ENCODE assay signal across 30 cellular contexts in the genomic region with DNA sequence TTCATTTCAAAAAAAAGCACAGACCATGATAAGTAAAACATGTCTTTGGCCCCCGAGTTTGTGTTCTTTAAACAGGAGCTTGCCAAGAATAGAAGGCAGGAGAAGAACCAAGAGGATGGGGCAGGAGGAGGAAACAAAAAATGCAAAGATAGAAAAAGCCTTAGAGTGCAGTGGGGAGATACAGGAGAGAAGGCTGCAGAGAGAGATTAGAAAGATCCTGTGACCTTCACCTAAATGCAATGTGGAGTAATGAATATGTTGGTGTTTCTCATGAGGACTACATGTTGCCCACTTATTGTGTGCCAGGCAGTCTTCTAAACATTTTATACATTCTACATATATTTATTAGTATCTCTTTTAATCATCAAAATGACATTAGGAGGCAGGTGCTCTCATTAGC. TPM values are rescaled to one million over a fixed set of nuclear protein-coding genes. Genes with fewer than 3 reads are reported as not detected.
"Had no signal": no experiment of that assay in that cellular context is flagged by ENCODE, and none has a peak within 500 bp of the region (broad histone marks: within the 10 kb centered on the region; RNA-seq: fewer than 3 reads in every experiment).

No MANE protein-coding gene starts in this region.

- H3K4me3 ChIP-seq: ascending aorta, breast epithelium, coronary artery, dorsolateral prefrontal cortex, esophagus muscularis mucosa, gastrocnemius medialis, heart right ventricle had no signal

- H3K36me3 ChIP-seq: ascending aorta, breast epithelium, esophagus muscularis mucosa, gastrocnemius medialis, heart right ventricle, WERI-Rb-1 had no signal

- DNase-seq: activated B cell treated with CpG ODN at 0.5 μM for 24 hours; activated CD4-positive, alpha-beta T cell treated with anti-CD3 and anti-CD28 coated beads for 48 hours; activated CD4-positive, alpha-beta T cell treated with anti-CD3 and anti-CD28 coated beads, Interleukin-2, amount 50 U/mL, for 1 hour; activated CD4-positive, alpha-beta T cell treated with anti-CD3 and anti-CD28 coated beads, Interleukin-2, amount 50 U/mL, for 48 hours; activated CD8-positive, alpha-beta memory T cell treated with anti-CD3 and anti-CD28 coated beads, Interleukin-2, amount 50 U/mL, for 48 hours; activated gamma-delta T cell; activated naive CD4-positive, alpha-beta T cell; activated naive CD4-positive, alpha-beta T cell treated with anti-CD3 and anti-CD28 coated beads, Interleukin-2, amount 10 ng/mL, durations not matched to agents 7 days and 5 days; activated naive CD8-positive, alpha-beta T cell treated with anti-CD3 and anti-CD28 coated beads, Interleukin-2, amount 10 ng/mL, durations not matched to agents 7 days and 5 days; activated T-cell treated with anti-CD3 and anti-CD28 coated beads for 4 hours; activated T-cell treated with anti-CD3 and anti-CD28 coated beads, Interleukin-2, amount 50 U/mL, for 24 hours; activated T-cell treated with anti-CD3 and anti-CD28 coated beads, Interleukin-2, amount 50 U/mL, for 72 hours; dorsolateral prefrontal cortex; effector memory CD4-positive, alpha-beta T cell; endodermal cell; foreskin keratinocyte; gastrocnemius medialis; glutamatergic neuron; heart right ventricle; T-helper 1 cell; T-helper 17 cell; T1000; WERI-Rb-1 had no signal

- H3K27ac ChIP-seq: ascending aorta, breast epithelium, coronary artery, dorsolateral prefrontal cortex, esophagus muscularis mucosa, foreskin keratinocyte, gastrocnemius medialis had no signal

- ATAC-seq: activated CD4-positive, CD25-positive, alpha-beta regulatory T cell treated with anti-CD3 and anti-CD28 coated beads, Interleukin-2, amount 50 U/mL, for 24 hours; activated naive CD4-positive, alpha-beta T cell treated with anti-CD3 and anti-CD28 coated beads, Interleukin-2, amount 50 U/mL, for 72 hours; activated T-cell treated with anti-CD3 and anti-CD28 coated beads, Interleukin-2, amount 50 U/mL, for 72 hours; foreskin keratinocyte; gastrocnemius medialis; heart right ventricle; T-helper 17 cell had no signal

- H3K9me3 ChIP-seq: ascending aorta, breast epithelium, esophagus muscularis mucosa, gastrocnemius medialis, heart right ventricle had no signal

- H3K27me3 ChIP-seq: ascending aorta, gastrocnemius medialis had no signal

- H3K4me1 ChIP-seq: ascending aorta, breast epithelium, foreskin keratinocyte, gastrocnemius medialis had no signal

RNA-seq across cellular contexts. Expression of a gene that starts 2.3 kb away (rescaled TPM):
- total RNA-seq: activated B cell treated with CpG ODN at 0.5 μM for 24 hours; activated naive CD4-positive, alpha-beta T cell treated with anti-CD3 and anti-CD28 coated beads, Interleukin-2, amount 50 U/mL, for 72 hours; activated naive CD8-positive, alpha-beta T cell treated with anti-CD3 and anti-CD28 coated beads, Interleukin-2, amount 10 ng/mL, durations not matched to agents 7 days and 5 days; activated T-cell treated with anti-CD3 and anti-CD28 coated beads, Interleukin-2, amount 50 U/mL, for 72 hours; epithelial cell of proximal tubule; foreskin keratinocyte; T-helper 17 cell had no signal
- polyA plus RNA-seq: foreskin keratinocyte had no signal

RNA-seq across cellular contexts. Expression of a gene that starts 57.6 kb away (rescaled TPM):
- total RNA-seq: activated B cell treated with CpG ODN at 0.5 μM for 24 hours; activated naive CD4-positive, alpha-beta T cell treated with anti-CD3 and anti-CD28 coated beads, Interleukin-2, amount 50 U/mL, for 72 hours; activated naive CD8-positive, alpha-beta T cell treated with anti-CD3 and anti-CD28 coated beads, Interleukin-2, amount 10 ng/mL, durations not matched to agents 7 days and 5 days; activated T-cell treated with anti-CD3 and anti-CD28 coated beads, Interleukin-2, amount 50 U/mL, for 72 hours; ascending aorta; breast epithelium; epithelial cell of proximal tubule; foreskin keratinocyte; gastrocnemius medialis; T-helper 17 cell had no signal
- polyA plus RNA-seq: foreskin keratinocyte had no signal
